Comparison of ENCODE assay signal across 19 cellular contexts in the genomic region with DNA sequence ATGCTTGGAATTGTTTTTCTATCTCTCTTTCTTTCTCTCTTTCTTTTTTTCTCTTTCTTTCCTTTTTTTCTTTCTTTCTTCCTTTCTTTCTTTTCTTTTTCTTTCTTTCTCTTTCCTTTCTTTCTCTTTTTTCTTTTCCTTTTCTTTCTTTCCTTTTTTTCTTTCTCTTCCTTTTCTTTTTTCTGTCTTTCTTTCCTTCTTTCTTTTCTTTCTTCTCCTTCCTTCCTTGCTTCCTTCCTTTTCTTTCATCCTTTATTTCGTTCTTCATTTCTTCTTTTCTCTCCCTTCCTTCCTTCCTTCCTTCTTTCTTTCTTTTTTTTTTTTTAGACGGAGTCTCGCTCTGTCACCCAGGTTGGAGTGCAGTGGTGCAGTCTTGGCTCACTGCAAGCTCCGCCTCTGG. TPM values are rescaled to one million over a fixed set of nuclear protein-coding genes. Genes with fewer than 3 reads are reported as not detected.
DNase-seq lines count a peak whose midpoint lies in the region; ATAC-seq and TF ChIP-seq lines count a peak whose summit lies in the region.
"Had no signal": no experiment of that assay in that cellular context is flagged by ENCODE, and none has a peak within 500 bp of the region (broad histone marks: within the 10 kb centered on the region; RNA-seq: fewer than 3 reads in every experiment).

No MANE protein-coding gene starts in this region.

- no peaks in the 10 kb centered on the region for H3K9me3 Mint-ChIP-seq in T-helper 1 cell treated with Interleukin-12 subunit alpha and Interleukin-12 subunit beta and Interleukin-4 antibody, amounts not matched to agents 30 μg/mL and 1 μg/mL, for 36 hours
- no peaks in the 10 kb centered on the region for H3K9me3 Mint-ChIP-seq in Calu3 (ENCODE audit: low read depth, unreplicated experiment)
- H3K9me3 Mint-ChIP-seq in brain, result peaks cover 0 to 4% (median 0%) of the 10 kb centered on the region in 5 experiments
- H3K9me3 Mint-ChIP-seq in nephron progenitor cell, result peaks cover 4% of the 10 kb centered on the region
- H3K9me3 Mint-ChIP-seq: activated CD4-positive, alpha-beta memory T cell treated with anti-CD3 and anti-CD28 coated beads, Interleukin-2, amount 10 ng/mL, durations not matched to agents 7 days and 5 days had no signal

- no peaks in the 10 kb centered on the region for H3K36me3 Mint-ChIP-seq in T-helper 1 cell treated with Interleukin-12 subunit alpha and Interleukin-12 subunit beta and Interleukin-4 antibody, amounts not matched to agents 30 μg/mL and 1 μg/mL, for 36 hours (ENCODE audit: low read depth)
- H3K36me3 Mint-ChIP-seq in Calu3 (ENCODE audit: insufficient read depth, unreplicated experiment) (peaks cover 43% of the 10 kb centered on the region), brain (peaks cover 7% of the 10 kb centered on the region), nephron progenitor cell (ENCODE audit: low read depth) (peaks cover 5% of the 10 kb centered on the region)

- DNase-seq in T-helper 1 cell, result no peak
- no peak for DNase-seq in Calu3
- DNase-seq in nephron progenitor cell, result no peak
- no peak for DNase-seq in COLO668 (lab: John Stamatoyannopoulos, UW; ENCODE audit: unreplicated experiment)
- DNase-seq in ecto neural progenitor cell (ENCODE audit: low spot score), result no peak
- DNase-seq: activated CD4-positive, alpha-beta memory T cell treated with anti-CD3 and anti-CD28 coated beads, Interleukin-2, amount 10 ng/mL, durations not matched to agents 7 days and 5 days; AML-193; effector CD8-positive, alpha-beta T cell; H9; heart right ventricle; NCI-H524 treated with DMSO at 0.1 percent for 48 hours; posterior cingulate gyrus; stomach; upper lobe of left lung had no signal

- H3K27me3 Mint-ChIP-seq in T-helper 1 cell treated with Interleukin-12 subunit alpha and Interleukin-12 subunit beta and Interleukin-4 antibody, amounts not matched to agents 30 μg/mL and 1 μg/mL, for 36 hours (ENCODE audit: low read depth), result peaks cover 13% of the 10 kb centered on the region
- H3K27me3 Mint-ChIP-seq in Calu3 (ENCODE audit: unreplicated experiment), result peaks cover 19% of the 10 kb centered on the region
- peaks cover 3% of the 10 kb centered on the region for H3K27me3 Mint-ChIP-seq in brain
- H3K27me3 Mint-ChIP-seq in nephron progenitor cell (ENCODE audit: low read depth, poor library complexity), result peaks cover 21% of the 10 kb centered on the region

- no peak for TF ChIP-seq CTCF in Calu3 (IDR thresholded peaks at IDR 0.05; ENCODE audit: unreplicated experiment)
- TF ChIP-seq CTCF in brain (conservative IDR thresholded peaks at IDR 0.05), result no peak
- TF ChIP-seq CTCF in nephron progenitor cell (IDR thresholded peaks at IDR 0.05), result no peak

- CTCF ChIA-PET in Calu3 (lab: Charles Lee), result no interaction called here

- intact Hi-C loops in Calu3 (cut with micrococcal nuclease; ENCODE audit: unreplicated experiment), result no loop called here

- no TSS peak for BruUV-seq in Calu3 (replicated peaks; lab: Mats Ljungman, UMichigan)

- H3K4me3 Mint-ChIP-seq in T-helper 1 cell treated with Interleukin-12 subunit alpha and Interleukin-12 subunit beta and Interleukin-4 antibody, amounts not matched to agents 30 μg/mL and 1 μg/mL, for 36 hours, result peak overlapping the region; percentile 14
- H3K4me3 Mint-ChIP-seq in Calu3 (ENCODE audit: low read depth, unreplicated experiment), result no peak overlapping the region
- peak overlapping the region; percentile 56 to 86 (median 70) for H3K4me3 Mint-ChIP-seq in brain
- peak overlapping the region; percentile 72 for H3K4me3 Mint-ChIP-seq in nephron progenitor cell
- H3K4me3 Mint-ChIP-seq: activated CD4-positive, alpha-beta memory T cell treated with anti-CD3 and anti-CD28 coated beads, Interleukin-2, amount 10 ng/mL, durations not matched to agents 7 days and 5 days had no signal

- H3K27ac Mint-ChIP-seq in T-helper 1 cell treated with Interleukin-12 subunit alpha and Interleukin-12 subunit beta and Interleukin-4 antibody, amounts not matched to agents 30 μg/mL and 1 μg/mL, for 36 hours, result peak overlapping the region; percentile 7
- peak overlapping the region; percentile 1 for H3K27ac Mint-ChIP-seq in Calu3 (ENCODE audit: unreplicated experiment)
- peak overlapping the region in 4 of 5 experiments; percentile 20 to 83 (median 58) for H3K27ac Mint-ChIP-seq in brain
- no peak overlapping the region for H3K27ac Mint-ChIP-seq in nephron progenitor cell
- H3K27ac Mint-ChIP-seq: activated CD4-positive, alpha-beta memory T cell treated with anti-CD3 and anti-CD28 coated beads, Interleukin-2, amount 10 ng/mL, durations not matched to agents 7 days and 5 days had no signal

- ATAC-seq in GM19397 (IDR thresholded peaks at IDR 0.05; ENCODE audit: unreplicated experiment), result no peak
- ATAC-seq: GM12878, heart right ventricle had no signal

- H3K4me1 Mint-ChIP-seq in T-helper 1 cell treated with Interleukin-12 subunit alpha and Interleukin-12 subunit beta and Interleukin-4 antibody, amounts not matched to agents 30 μg/mL and 1 μg/mL, for 36 hours (ENCODE audit: low read depth), result peaks cover 1% of the 10 kb centered on the region
- peaks cover 12% of the 10 kb centered on the region for H3K4me1 Mint-ChIP-seq in Calu3 (ENCODE audit: low read depth, unreplicated experiment)
- peaks cover 13% of the 10 kb centered on the region for H3K4me1 Mint-ChIP-seq in brain
- peaks cover 20% of the 10 kb centered on the region for H3K4me1 Mint-ChIP-seq in nephron progenitor cell

RNA-seq across cellular contexts. Expression of a gene that starts 1.9 kb away (rescaled TPM):
- total RNA-seq in Calu3 (2022), result 41.4 and 42.0 TPM in 2 replicates
- 44.2 TPM for polyA plus RNA-seq in brain (ENCODE audit: insufficient read depth, low read depth, low replicate concordance)

RNA-seq across cellular contexts. Expression of a gene that starts 22.7 kb away (rescaled TPM):
- total RNA-seq in Calu3 (2022), result 52.2 and 65.6 TPM in 2 replicates
- 142 TPM for polyA plus RNA-seq in brain (ENCODE audit: insufficient read depth, low read depth, low replicate concordance)

RNA-seq across cellular contexts. Expression of a gene that starts 35.3 kb away (rescaled TPM):
- total RNA-seq in Calu3 (2022), result 148 and 149 TPM in 2 replicates
- 240 TPM for polyA plus RNA-seq in brain (ENCODE audit: insufficient read depth, low read depth, low replicate concordance)

RNA-seq across cellular contexts. Expression of a gene that starts 46.1 kb away (rescaled TPM):
- total RNA-seq in Calu3 (2022), result not detected in 2 replicates
- polyA plus RNA-seq in brain (ENCODE audit: insufficient read depth, low read depth, low replicate concordance), result 1.1 TPM
- total RNA-seq: activated CD4-positive, alpha-beta memory T cell treated with anti-CD3 and anti-CD28 coated beads, Interleukin-2, amount 10 ng/mL, durations not matched to agents 7 days and 5 days; liver; stomach; upper lobe of left lung had no signal
- polyA plus RNA-seq: GM12878 had no signal

RNA-seq across cellular contexts. Expression of a gene that starts 57.2 kb away (rescaled TPM):
- 9.5 and 9.6 TPM in 2 replicates for total RNA-seq in Calu3 (2022)
- 0.49 TPM for polyA plus RNA-seq in brain (ENCODE audit: insufficient read depth, low read depth, low replicate concordance)
